ENCODE assay signal across 15 cellular contexts in genomic region chr22:22750335-22751042, GRCh38.
A peak's percentile ranks its signal among the peaks of the same experiment; 100 is the strongest.
DNase-seq lines count a peak whose midpoint lies in the region; ATAC-seq and TF ChIP-seq lines count a peak whose summit lies in the region.
"Had no signal": no experiment of that assay in that cellular context is flagged by ENCODE, and none has a peak within 500 bp of the region (broad histone marks: within the 10 kb centered on the region; RNA-seq: fewer than 3 reads in every experiment).

No MANE protein-coding gene starts in this region.

- intact Hi-C loops in CD8-positive, alpha-beta T cell (cut with DNase I, micrococcal nuclease) = loop anchor here in 1 of 2 experiments (5.0 kb wide), 1 partner anchor 37 kb away; no protein-coding TSS in a partner anchor
- intact Hi-C loops in activated T-helper 1 cell treated with anti-CD3 and anti-CD28 coated beads, Interleukin-12 subunit alpha, Interleukin-12 subunit beta, Interleukin-2, Interleukin-4 antibody, amounts not matched to agents 30 ng/mL and 10 ng/mL and 1 ng/mL, durations not matched to agents 14 hours and 24 hours and 36 hours (cut with micrococcal nuclease) = no loop called here

- peak; percentile 26 for DNase-seq in activated CD8-positive, alpha-beta memory T cell treated with anti-CD3 and anti-CD28 coated beads, Interleukin-2, amount 50 U/mL, for 48 hours
- DNase-seq in activated CD8-positive, alpha-beta memory T cell treated with anti-CD3 and anti-CD28 coated beads, Interleukin-2, amount 10 ng/mL, durations not matched to agents 7 days and 5 days = no peak
- no peak for DNase-seq in CD8-positive, alpha-beta T cell
- DNase-seq in islet precursor cell = peak; percentile 29
- DNase-seq in osteocyte (ENCODE audit: extremely low spot score, unreplicated experiment) = peak; percentile 76
- DNase-seq in activated effector memory CD4-positive, alpha-beta T cell treated with Interleukin-2 at 50 U/mL for 16 hours = no peak
- DNase-seq in activated T-cell treated with anti-CD3 and anti-CD28 coated beads, Interleukin-2, amount 50 U/mL, for 24 hours = no peak
- no peak for DNase-seq in activated T-helper 1 cell treated with anti-CD3 and anti-CD28 coated beads, Interleukin-12 subunit alpha, Interleukin-12 subunit beta, Interleukin-2, Interleukin-4 antibody, amounts not matched to agents 30 ng/mL and 10 ng/mL and 1 ng/mL, durations not matched to agents 14 hours and 24 hours and 36 hours (ENCODE audit: low spot score)
- DNase-seq: DMS79 treated with DMSO at 0.1 percent for 48 hours, Kasumi-1, NCI-H1694, NCI-H2081, NCI-H2171 treated with DMSO at 0.1 percent for 48 hours, NCI-H526, Peyer's patch had no signal

- H3K27me3 Mint-ChIP-seq in activated CD8-positive, alpha-beta memory T cell treated with anti-CD3 and anti-CD28 coated beads, Interleukin-2, amount 10 ng/mL, durations not matched to agents 7 days and 5 days = no peaks in the 10 kb centered on the region
- no peaks in the 10 kb centered on the region for H3K27me3 Mint-ChIP-seq in CD8-positive, alpha-beta T cell (ENCODE audit: low read depth)
- peaks cover 7% of the 10 kb centered on the region for H3K27me3 Mint-ChIP-seq in osteocyte (ENCODE audit: unreplicated experiment)
- no peaks in the 10 kb centered on the region for H3K27me3 Mint-ChIP-seq in activated T-cell treated with anti-CD3 and anti-CD28 coated beads, Interleukin-2, amount 50 U/mL, for 24 hours
- peaks cover 4% of the 10 kb centered on the region for H3K27me3 Mint-ChIP-seq in activated T-helper 1 cell treated with anti-CD3 and anti-CD28 coated beads, Interleukin-12 subunit alpha, Interleukin-12 subunit beta, Interleukin-2, Interleukin-4 antibody, amounts not matched to agents 30 ng/mL and 10 ng/mL and 1 ng/mL, durations not matched to agents 14 hours and 24 hours and 36 hours (ENCODE audit: insufficient read depth)

- CTCF ChIA-PET in activated CD8-positive, alpha-beta memory T cell treated with anti-CD3 and anti-CD28 coated beads, Interleukin-2, amount 10 ng/mL, durations not matched to agents 7 days and 5 days (lab: Charles Lee) = interaction anchor here (0.6 to 4.4 kb wide), 12 partner anchors 8 to 286 kb away, joined by 3 to 76 read pairs (median 4); no protein-coding TSS in a partner anchor
- CTCF ChIA-PET in CD8-positive, alpha-beta T cell (lab: Charles Lee) = interaction anchor here (1.1 to 13.3 kb wide), 17 partner anchors 12 to 385 kb away, joined by 3 to 279 read pairs (median 19); partner anchors contain the start of gene IGLL5

- H3K4me3 Mint-ChIP-seq in activated CD8-positive, alpha-beta memory T cell treated with anti-CD3 and anti-CD28 coated beads, Interleukin-2, amount 10 ng/mL, durations not matched to agents 7 days and 5 days = no peak overlapping the region
- no peak overlapping the region for H3K4me3 Mint-ChIP-seq in CD8-positive, alpha-beta T cell
- no peak overlapping the region for H3K4me3 Mint-ChIP-seq in osteocyte (ENCODE audit: unreplicated experiment)
- no peak overlapping the region for H3K4me3 Mint-ChIP-seq in activated T-cell treated with anti-CD3 and anti-CD28 coated beads, Interleukin-2, amount 50 U/mL, for 24 hours
- H3K4me3 Mint-ChIP-seq in activated T-helper 1 cell treated with anti-CD3 and anti-CD28 coated beads, Interleukin-12 subunit alpha, Interleukin-12 subunit beta, Interleukin-2, Interleukin-4 antibody, amounts not matched to agents 30 ng/mL and 10 ng/mL and 1 ng/mL, durations not matched to agents 14 hours and 24 hours and 36 hours = no peak overlapping the region

- POLR2A ChIA-PET in CD8-positive, alpha-beta T cell (lab: Charles Lee) = no interaction called here

- peaks cover 29% of the 10 kb centered on the region for H3K4me1 ChIP-seq in CD8-positive, alpha-beta T cell (ENCODE audit: insufficient read depth, low read length)
- H3K4me1 ChIP-seq: Peyer's patch had no signal

- no peaks in the 10 kb centered on the region for H3K36me3 ChIP-seq in CD8-positive, alpha-beta T cell (ENCODE audit: insufficient read depth, low read length)
- H3K36me3 ChIP-seq: Peyer's patch had no signal

- no peak overlapping the region for H3K27ac Mint-ChIP-seq in activated CD8-positive, alpha-beta memory T cell treated with anti-CD3 and anti-CD28 coated beads, Interleukin-2, amount 10 ng/mL, durations not matched to agents 7 days and 5 days
- peak overlapping the region; percentile 16 for H3K27ac Mint-ChIP-seq in CD8-positive, alpha-beta T cell
- H3K27ac Mint-ChIP-seq in osteocyte (ENCODE audit: unreplicated experiment) = no peak overlapping the region
- no peak overlapping the region for H3K27ac Mint-ChIP-seq in activated T-cell treated with anti-CD3 and anti-CD28 coated beads, Interleukin-2, amount 50 U/mL, for 24 hours
- H3K27ac Mint-ChIP-seq in activated T-helper 1 cell treated with anti-CD3 and anti-CD28 coated beads, Interleukin-12 subunit alpha, Interleukin-12 subunit beta, Interleukin-2, Interleukin-4 antibody, amounts not matched to agents 30 ng/mL and 10 ng/mL and 1 ng/mL, durations not matched to agents 14 hours and 24 hours and 36 hours = no peak overlapping the region

- H3K9me3 ChIP-seq in CD8-positive, alpha-beta T cell (ENCODE audit: low read length) = no peaks in the 10 kb centered on the region
- H3K9me3 ChIP-seq: Peyer's patch had no signal

- no peak for ATAC-seq in activated CD8-positive, alpha-beta memory T cell treated with anti-CD3 and anti-CD28 coated beads, Interleukin-2, amount 10 ng/mL, durations not matched to agents 7 days and 5 days
- no peak for ATAC-seq in CD8-positive, alpha-beta T cell

- H3K4me3 ChIP-seq in CD8-positive, alpha-beta T cell (ENCODE audit: low read depth, low read length) = no peak overlapping the region
- H3K4me3 ChIP-seq: Peyer's patch had no signal

- no peaks in the 10 kb centered on the region for H3K27me3 ChIP-seq in CD8-positive, alpha-beta T cell (ENCODE audit: insufficient read depth, low read length)
- H3K27me3 ChIP-seq: Peyer's patch had no signal

- H3K36me3 Mint-ChIP-seq in activated CD8-positive, alpha-beta memory T cell treated with anti-CD3 and anti-CD28 coated beads, Interleukin-2, amount 10 ng/mL, durations not matched to agents 7 days and 5 days = no peaks in the 10 kb centered on the region
- H3K36me3 Mint-ChIP-seq in CD8-positive, alpha-beta T cell = no peaks in the 10 kb centered on the region
- no peaks in the 10 kb centered on the region for H3K36me3 Mint-ChIP-seq in osteocyte (ENCODE audit: unreplicated experiment)
- no peaks in the 10 kb centered on the region for H3K36me3 Mint-ChIP-seq in activated T-cell treated with anti-CD3 and anti-CD28 coated beads, Interleukin-2, amount 50 U/mL, for 24 hours (ENCODE audit: low read depth)
- no peaks in the 10 kb centered on the region for H3K36me3 Mint-ChIP-seq in activated T-helper 1 cell treated with anti-CD3 and anti-CD28 coated beads, Interleukin-12 subunit alpha, Interleukin-12 subunit beta, Interleukin-2, Interleukin-4 antibody, amounts not matched to agents 30 ng/mL and 10 ng/mL and 1 ng/mL, durations not matched to agents 14 hours and 24 hours and 36 hours (ENCODE audit: low read depth)

- peaks cover 19% of the 10 kb centered on the region for H3K4me1 Mint-ChIP-seq in activated CD8-positive, alpha-beta memory T cell treated with anti-CD3 and anti-CD28 coated beads, Interleukin-2, amount 10 ng/mL, durations not matched to agents 7 days and 5 days
- peaks cover 53% of the 10 kb centered on the region for H3K4me1 Mint-ChIP-seq in CD8-positive, alpha-beta T cell (ENCODE audit: low read depth)
- H3K4me1 Mint-ChIP-seq in osteocyte (ENCODE audit: unreplicated experiment) = no peaks in the 10 kb centered on the region
- H3K4me1 Mint-ChIP-seq in activated T-cell treated with anti-CD3 and anti-CD28 coated beads, Interleukin-2, amount 50 U/mL, for 24 hours (ENCODE audit: low read depth) = peaks cover 11% of the 10 kb centered on the region
- H3K4me1 Mint-ChIP-seq in activated T-helper 1 cell treated with anti-CD3 and anti-CD28 coated beads, Interleukin-12 subunit alpha, Interleukin-12 subunit beta, Interleukin-2, Interleukin-4 antibody, amounts not matched to agents 30 ng/mL and 10 ng/mL and 1 ng/mL, durations not matched to agents 14 hours and 24 hours and 36 hours (ENCODE audit: low read depth) = peaks cover 5% of the 10 kb centered on the region

- H3K27ac ChIP-seq in CD8-positive, alpha-beta T cell (ENCODE audit: low read depth, low read length) = no peak overlapping the region
- H3K27ac ChIP-seq: Peyer's patch had no signal

- no peak for TF ChIP-seq CTCF in CD8-positive, alpha-beta T cell (IDR thresholded peaks at IDR 0.05)
- no peak for TF ChIP-seq CTCF in osteocyte (IDR thresholded peaks at IDR 0.05)

- no peaks in the 10 kb centered on the region for H3K9me3 Mint-ChIP-seq in activated CD8-positive, alpha-beta memory T cell treated with anti-CD3 and anti-CD28 coated beads, Interleukin-2, amount 10 ng/mL, durations not matched to agents 7 days and 5 days (ENCODE audit: low read depth)
- no peaks in the 10 kb centered on the region for H3K9me3 Mint-ChIP-seq in CD8-positive, alpha-beta T cell
- H3K9me3 Mint-ChIP-seq in osteocyte (ENCODE audit: unreplicated experiment) = no peaks in the 10 kb centered on the region
- H3K9me3 Mint-ChIP-seq in activated T-cell treated with anti-CD3 and anti-CD28 coated beads, Interleukin-2, amount 50 U/mL, for 24 hours = no peaks in the 10 kb centered on the region
- H3K9me3 Mint-ChIP-seq in activated T-helper 1 cell treated with anti-CD3 and anti-CD28 coated beads, Interleukin-12 subunit alpha, Interleukin-12 subunit beta, Interleukin-2, Interleukin-4 antibody, amounts not matched to agents 30 ng/mL and 10 ng/mL and 1 ng/mL, durations not matched to agents 14 hours and 24 hours and 36 hours = no peaks in the 10 kb centered on the region

Comparison
In these comparisons a context has a peak if more than half of its experiments do, and no peak if none do; other contexts are left out.
1. DNase-seq: peak in activated CD8-positive, alpha-beta memory T cell treated with anti-CD3 and anti-CD28 coated beads, Interleukin-2, amount 50 U/mL, for 48 hours (single experiment), islet precursor cell (single experiment) and osteocyte (single experiment); none in activated CD8-positive, alpha-beta memory T cell treated with anti-CD3 and anti-CD28 coated beads, Interleukin-2, amount 10 ng/mL, durations not matched to agents 7 days and 5 days (single experiment), CD8-positive, alpha-beta T cell (0 of 7), activated effector memory CD4-positive, alpha-beta T cell treated with Interleukin-2 at 50 U/mL for 16 hours (single experiment), activated T-cell treated with anti-CD3 and anti-CD28 coated beads, Interleukin-2, amount 50 U/mL, for 24 hours (single experiment) and activated T-helper 1 cell treated with anti-CD3 and anti-CD28 coated beads, Interleukin-12 subunit alpha, Interleukin-12 subunit beta, Interleukin-2, Interleukin-4 antibody, amounts not matched to agents 30 ng/mL and 10 ng/mL and 1 ng/mL, durations not matched to agents 14 hours and 24 hours and 36 hours (single experiment).